11 cellular contexts compared by ENCODE assay signal in the genomic region with DNA sequence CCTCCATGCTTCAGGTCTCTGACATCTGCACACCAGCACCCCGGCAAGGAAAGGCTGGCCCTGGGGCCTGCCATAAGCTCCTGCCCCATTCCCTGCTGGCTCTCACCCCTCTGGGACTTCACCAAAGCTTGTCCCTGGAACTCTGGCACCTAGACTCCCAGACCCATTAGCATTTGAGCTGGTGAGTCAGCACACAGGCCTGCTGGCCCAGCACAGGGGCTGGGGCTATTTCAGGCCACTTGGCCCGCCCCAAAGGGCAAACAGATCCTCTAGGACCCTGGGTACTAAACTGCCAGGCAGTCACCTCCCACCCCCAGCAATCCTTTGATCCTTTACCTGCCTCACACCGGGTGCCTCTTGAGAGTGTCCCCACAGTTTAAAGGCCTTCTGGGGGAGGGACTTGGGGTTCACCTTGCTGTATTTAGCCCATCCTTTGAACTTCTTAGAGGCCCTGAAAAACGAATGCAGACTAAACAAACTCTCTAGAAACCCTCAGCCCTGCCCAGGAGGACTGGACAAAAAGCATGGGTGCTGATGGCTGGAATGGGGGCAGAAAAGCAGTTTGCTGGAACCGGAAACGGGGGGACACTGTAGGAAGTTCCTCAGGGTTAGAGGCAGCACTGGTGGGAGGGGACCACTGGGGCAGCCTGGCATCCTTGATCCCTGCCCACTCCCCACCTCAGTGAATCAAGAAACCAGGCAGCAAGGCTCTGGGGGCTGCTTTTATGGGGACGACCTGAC. TPM values are rescaled to one million over a fixed set of nuclear protein-coding genes. Genes with fewer than 3 reads are reported as not detected.
DNase-seq lines count a peak whose midpoint lies in the region; ATAC-seq and TF ChIP-seq lines count a peak whose summit lies in the region.
"Had no signal": no experiment of that assay in that cellular context is flagged by ENCODE, and none has a peak within 500 bp of the region (broad histone marks: within the 10 kb centered on the region; RNA-seq: fewer than 3 reads in every experiment).

No MANE protein-coding gene starts in this region.

- DNase-seq in Caco-2 (peak; percentile 80 to 81), Panc1 (ENCODE audit: low read depth, low spot score) (no peak), Right ventricle myocardium superior (no peak), osteocyte (ENCODE audit: extremely low spot score, unreplicated experiment) (no peak), hippocampal formation (lab: John Stamatoyannopoulos, UW) (no peak), DMS153 treated with DMSO at 0.1 percent for 48 hours (lab: John Stamatoyannopoulos, UW; ENCODE audit: unreplicated experiment) (no peak), NOMO-1 treated with DMSO at 0.1 percent for 48 hours (lab: John Stamatoyannopoulos, UW; ENCODE audit: unreplicated experiment) (no peak)
- DNase-seq: DND-41; effector CD4-positive, alpha-beta T cell; NCI-H2227 treated with DMSO at 0.1 percent for 48 hours had no signal

- intact Hi-C loops in Caco-2 (cut with micrococcal nuclease; ENCODE audit: unreplicated experiment) (loop anchor here (2.0 to 5.0 kb wide), 2 partner anchors 14 to 166 kb away; a partner anchor contains a TSS), Panc1 (cut with micrococcal nuclease; ENCODE audit: unreplicated experiment) (no loop called here), Right ventricle myocardium superior (cut with DNase I) (no loop called here)

- H3K4me3 Mint-ChIP-seq in Caco-2 (ENCODE audit: unreplicated experiment) (no peak overlapping the region), osteocyte (ENCODE audit: unreplicated experiment) (no peak overlapping the region)

- H3K4me1 ChIP-seq in Caco-2 (peaks cover 27% of the 10 kb centered on the region), Panc1 (ENCODE audit: control insufficient read depth, insufficient read depth, low read length) (peaks cover 26% of the 10 kb centered on the region)

- CTCF ChIA-PET in Caco-2 (lab: Charles Lee) (interaction anchor here (0.5 to 1.8 kb wide), 7 partner anchors 12 to 272 kb away, joined by 3 to 6 read pairs (median 3); no protein-coding TSS in a partner anchor), Panc1 (lab: Charles Lee) (interaction anchor here (0.6 to 1.1 kb wide), 2 partner anchors 22 to 39 kb away, joined by 4 to 5 read pairs; no protein-coding TSS in a partner anchor)

- POLR2A ChIA-PET in Caco-2 (lab: Charles Lee) (no interaction called here), Panc1 (lab: Charles Lee) (interaction anchor here (0.5 to 1.1 kb wide), 5 partner anchors 8 to 69 kb away, joined by 3 to 7 read pairs (median 3); no protein-coding TSS in a partner anchor)

- peak overlapping the region; percentile 29 for H3K27ac Mint-ChIP-seq in Caco-2 (ENCODE audit: unreplicated experiment)
- peak overlapping the region; percentile 79 for H3K27ac Mint-ChIP-seq in osteocyte (ENCODE audit: unreplicated experiment)

- no peak overlapping the region for H3K4me3 ChIP-seq in Caco-2 (ENCODE audit: low read depth, low read length)
- H3K4me3 ChIP-seq in Panc1 (ENCODE audit: low read depth in 2 of 2, low read length in 2 of 2): no peak overlapping the region

- H3K9me3 ChIP-seq in Caco-2 (no peaks in the 10 kb centered on the region), Panc1 (ENCODE audit: control insufficient read depth, insufficient read depth, low read depth, low read length) (no peaks in the 10 kb centered on the region)

- no peaks in the 10 kb centered on the region for H3K9me3 Mint-ChIP-seq in Caco-2 (ENCODE audit: unreplicated experiment)
- no peaks in the 10 kb centered on the region for H3K9me3 Mint-ChIP-seq in osteocyte (ENCODE audit: unreplicated experiment)

- in situ Hi-C loops in Panc1 (cut with HindIII; ENCODE audit: low pct_unique_long_range_greater_than_20kb, low sequenced_read_pairs): no loop called here

- H3K36me3 ChIP-seq in Caco-2 (ENCODE audit: control insufficient read depth, insufficient read depth, low read length) (peaks cover 7% of the 10 kb centered on the region), Panc1 (ENCODE audit: control insufficient read depth, insufficient read depth, low read length) (peaks cover 1% of the 10 kb centered on the region; the same call in 1 of the 2 replicates)

- H3K27ac ChIP-seq in Panc1 (ENCODE audit: low read length): peak overlapping the region; percentile 3; the same call in 1 of the 2 replicates

- H3K27me3 Mint-ChIP-seq in Caco-2 (ENCODE audit: insufficient read depth, unreplicated experiment) (no peaks in the 10 kb centered on the region), osteocyte (ENCODE audit: unreplicated experiment) (no peaks in the 10 kb centered on the region)

- ATAC-seq in Panc1 (peak; percentile 56), Right ventricle myocardium superior (ENCODE audit: poor library complexity) (peak; percentile 73), GM21529 (IDR thresholded peaks at IDR 0.05; ENCODE audit: unreplicated experiment) (no peak)

- H3K36me3 Mint-ChIP-seq in Caco-2 (ENCODE audit: insufficient read depth, unreplicated experiment) (peaks cover 55% of the 10 kb centered on the region), osteocyte (ENCODE audit: unreplicated experiment) (peaks cover 21% of the 10 kb centered on the region)

- H3K4me1 Mint-ChIP-seq in Caco-2 (ENCODE audit: low read depth, unreplicated experiment): peaks cover 31% of the 10 kb centered on the region
- peaks cover 59% of the 10 kb centered on the region for H3K4me1 Mint-ChIP-seq in osteocyte (ENCODE audit: unreplicated experiment)

- H3K27me3 ChIP-seq in Caco-2 (replicated peaks; ENCODE audit: control insufficient read depth, insufficient read depth, low read length) (no peaks in the 10 kb centered on the region), Panc1 (ENCODE audit: control insufficient read depth, insufficient read depth, low read length) (no peaks in the 10 kb centered on the region)

- no peak for TF ChIP-seq CTCF in Caco-2 (IDR thresholded peaks at IDR 0.05; ENCODE audit: insufficient read depth in 1 of 2, low read depth in 1 of 2, low read length in 1 of 2, severe bottlenecking in 1 of 2, unreplicated experiment in 1 of 2)
- no peak for TF ChIP-seq CTCF in Panc1 (IDR thresholded peaks at IDR 0.05)
- no peak for TF ChIP-seq CTCF in osteocyte (IDR thresholded peaks at IDR 0.05)

- BruUV-seq in Caco-2 (replicated peaks; lab: Mats Ljungman, UMichigan): no TSS peak
- BruUV-seq in Panc1 (replicated peaks; lab: Mats Ljungman, UMichigan): no TSS peak

RNA-seq across cellular contexts. Expression of a gene that starts 3.2 kb away (rescaled TPM):
- total RNA-seq in Caco-2 (2022) (2.2 and 3.4 TPM in 2 replicates), Panc1 (2021; ENCODE audit: unreplicated experiment) (6.9 TPM), Right ventricle myocardium superior (0.78 TPM), osteocyte (36.1 and 36.8 TPM in 2 replicates)
- 8.6 TPM for polyA plus RNA-seq in Panc1 (2012; ENCODE audit: insufficient read length)

RNA-seq across cellular contexts. Expression of a gene that starts 17.3 kb away (rescaled TPM):
- 74.8 and 76.2 TPM in 2 replicates for total RNA-seq in Caco-2 (2022)
- total RNA-seq in Panc1 (2021; ENCODE audit: unreplicated experiment): 114 TPM
- 149 TPM for polyA plus RNA-seq in Panc1 (2012; ENCODE audit: insufficient read length)
- total RNA-seq in Right ventricle myocardium superior: 35.4 TPM
- 175 and 176 TPM in 2 replicates for total RNA-seq in osteocyte

RNA-seq across cellular contexts. Expression of a gene that starts 32.6 kb away (rescaled TPM):
- total RNA-seq in Caco-2 (2022): not detected in 2 replicates
- total RNA-seq in Panc1 (2021; ENCODE audit: unreplicated experiment): not detected
- polyA plus RNA-seq in Panc1 (2012; ENCODE audit: insufficient read length): not detected
- total RNA-seq in Right ventricle myocardium superior: 135 TPM
- total RNA-seq in osteocyte: 12.0 and 13.0 TPM in 2 replicates

RNA-seq across cellular contexts. Expression of a gene that starts 38.0 kb away (rescaled TPM):
- 10.5 and 15.2 TPM in 2 replicates for total RNA-seq in Caco-2 (2022)
- 46.0 TPM for total RNA-seq in Panc1 (2021; ENCODE audit: unreplicated experiment)
- 79.3 TPM for polyA plus RNA-seq in Panc1 (2012; ENCODE audit: insufficient read length)
- total RNA-seq in Right ventricle myocardium superior: 250 TPM
- total RNA-seq in osteocyte: 66.2 and 67.0 TPM in 2 replicates

Comparison
In these comparisons a context has a peak if more than half of its experiments do, and no peak if none do; other contexts are left out.
1. DNase-seq: peak in Caco-2 (2 of 2); none in Panc1 (single experiment), Right ventricle myocardium superior (single experiment), osteocyte (single experiment), hippocampal formation (0 of 2), DMS153 treated with DMSO at 0.1 percent for 48 hours (single experiment) and NOMO-1 treated with DMSO at 0.1 percent for 48 hours (single experiment).
2. RNA of a gene that starts 32.6 kb away (total RNA-seq): 135 TPM in Right ventricle myocardium superior (single experiment) and 12.0 to 13.0 TPM in osteocyte; not detected in Caco-2 and not detected in Panc1 (single experiment); every median in the first group is over 10 times any median in the second.